ENCODE assay signal across 22 cellular contexts in genomic region chr10:75063461-75064230, GRCh38. TPM values are rescaled to one million over a fixed set of nuclear protein-coding genes. Genes with fewer than 3 reads are reported as not detected.
DNase-seq lines count a peak whose midpoint lies in the region; ATAC-seq, FAIRE-seq and TF ChIP-seq lines count a peak whose summit lies in the region.
"Had no signal": no experiment of that assay in that cellular context is flagged by ENCODE, and none has a peak within 500 bp of the region (broad histone marks: within the 10 kb centered on the region; RNA-seq: fewer than 3 reads in every experiment).

No MANE protein-coding gene starts in this region.

- TF ChIP-seq EP300 in HepG2 (IDR thresholded peaks at IDR 0.05; ENCODE audit: low read depth in 2 of 2, low read length in 2 of 2) (no peak), HepG2 (CRISPR knock-in tag; IDR thresholded peaks at IDR 0.05; ENCODE audit: borderline replicate concordance) (no peak)

- CTCF ChIA-PET in HepG2 (lab: Yijun Ruan, JAX; ENCODE audit: low intra/inter-chr PET ratio, low total read pairs), result no interaction called here
- CTCF ChIA-PET in activated CD8-positive, alpha-beta T cell treated with anti-CD3 and anti-CD28 coated beads for 36 hours (lab: Charles Lee), result no interaction called here

- H3K27me3 ChIP-seq in HepG2 (ENCODE audit: control insufficient read depth in 1 of 2, insufficient read depth in 2 of 2, low read length in 2 of 2) (peaks cover 0 to 7% of the 10 kb centered on the region in 2 experiments; a peak in 3 of 5 replicates), right lobe of liver (no peaks in the 10 kb centered on the region), uterus (no peaks in the 10 kb centered on the region)
- H3K27me3 ChIP-seq: BLaER1 had no signal

- no peak overlapping the region for H2AFZ ChIP-seq in HepG2 (ENCODE audit: low read length)

- H3K9me3 ChIP-seq in HepG2 (ENCODE audit: low read length) (no peaks in the 10 kb centered on the region), right lobe of liver (no peaks in the 10 kb centered on the region), uterus (no peaks in the 10 kb centered on the region)
- H3K9me3 ChIP-seq: BLaER1, Caco-2, HAP-1 had no signal

- no peaks in the 10 kb centered on the region for H3K36me3 Mint-ChIP-seq in progenitor cell of endocrine pancreas (ENCODE audit: insufficient read depth)
- H3K36me3 Mint-ChIP-seq in activated T-cell treated with anti-CD3 and anti-CD28 coated beads, Interleukin-2, amount 50 U/mL, for 4 hours (ENCODE audit: insufficient read depth), result no peaks in the 10 kb centered on the region
- no peaks in the 10 kb centered on the region for H3K36me3 Mint-ChIP-seq in activated CD8-positive, alpha-beta T cell treated with anti-CD3 and anti-CD28 coated beads for 36 hours (ENCODE audit: low read depth)
- H3K36me3 Mint-ChIP-seq: CD4-positive, CD25-positive, alpha-beta regulatory T cell; CD8-positive, alpha-beta T cell had no signal

- H3K27ac ChIP-seq in HepG2 (ENCODE audit: extremely low read length, insufficient read depth, low read length) (no peak overlapping the region), right lobe of liver (no peak overlapping the region), uterus (peak overlapping the region; percentile 74 to 75)
- H3K27ac ChIP-seq: 22Rv1, C4-2B had no signal

- no peaks in the 10 kb centered on the region for H3K36me3 ChIP-seq in HepG2 (replicated peaks in 1 of 2; ENCODE audit: control insufficient read depth in 1 of 2, insufficient read depth in 2 of 2, low read length in 2 of 2)
- no peaks in the 10 kb centered on the region for H3K36me3 ChIP-seq in right lobe of liver
- no peaks in the 10 kb centered on the region for H3K36me3 ChIP-seq in uterus
- H3K36me3 ChIP-seq: BLaER1, HAP-1 had no signal

- no peak for TF ChIP-seq RAD21 in HepG2 (CRISPR knock-in tag; IDR thresholded peaks at IDR 0.05)

- H3K9ac ChIP-seq in HepG2 (ENCODE audit: insufficient read depth, low read depth, low read length), result no peak overlapping the region
- H3K9ac ChIP-seq: BLaER1 had no signal

- no peak for FAIRE-seq in HepG2 (lab: Jason Lieb, UNC)
- FAIRE-seq: A204.1, G401.6, GM12892, H54 had no signal

- no peaks in the 10 kb centered on the region for H3K9me3 Mint-ChIP-seq in progenitor cell of endocrine pancreas (ENCODE audit: low read depth)
- no peaks in the 10 kb centered on the region for H3K9me3 Mint-ChIP-seq in activated T-cell treated with anti-CD3 and anti-CD28 coated beads, Interleukin-2, amount 50 U/mL, for 4 hours
- H3K9me3 Mint-ChIP-seq in activated CD8-positive, alpha-beta T cell treated with anti-CD3 and anti-CD28 coated beads for 36 hours, result no peaks in the 10 kb centered on the region
- H3K9me3 Mint-ChIP-seq: CD4-positive, CD25-positive, alpha-beta regulatory T cell; CD8-positive, alpha-beta T cell; HFFc6 had no signal

- WGBS in HepG2 (ENCODE audit: low lambda C conversion rate), result 24% methylated on average over 8 of the region's 8 CpGs
- 79% methylated on average over 6 of the region's 8 CpGs for WGBS in right lobe of liver (ENCODE audit: insufficient coverage, low coverage, low lambda C conversion rate, missing lambda C conversion rate)

- in situ Hi-C loops in HepG2 (cut with HindIII; ENCODE audit: extremely low pct_ligation_motif_present, low pct_unique_long_range_greater_than_20kb), result no loop called here

- H3K4me2 ChIP-seq in HepG2 (ENCODE audit: low read depth, low read length), result no peak overlapping the region

- intact Hi-C loops in HepG2 (cut with micrococcal nuclease; ENCODE audit: unreplicated experiment) (no loop called here), right lobe of liver (cut with DNase I) (no loop called here), uterus (cut with DNase I; ENCODE audit: low total_unique reads) (no loop called here)
- intact Hi-C loops in activated CD8-positive, alpha-beta T cell treated with anti-CD3 and anti-CD28 coated beads for 36 hours (cut with micrococcal nuclease), result no loop called here

- ATAC-seq in HepG2, result no peak
- ATAC-seq in right lobe of liver, result no peak
- no peak for ATAC-seq in activated T-cell treated with anti-CD3 and anti-CD28 coated beads, Interleukin-2, amount 50 U/mL, for 4 hours
- ATAC-seq in activated CD8-positive, alpha-beta T cell treated with anti-CD3 and anti-CD28 coated beads for 36 hours, result no peak
- ATAC-seq: CD8-positive, alpha-beta T cell had no signal

- peak overlapping the region; percentile 64 for H3K27ac Mint-ChIP-seq in progenitor cell of endocrine pancreas
- no peak overlapping the region for H3K27ac Mint-ChIP-seq in activated CD8-positive, alpha-beta T cell treated with anti-CD3 and anti-CD28 coated beads for 36 hours
- H3K27ac Mint-ChIP-seq: B cell; CD8-positive, alpha-beta T cell; HFFc6 had no signal

- DNase-seq in HepG2 (ENCODE audit: low spot score), result no peak
- DNase-seq in right lobe of liver, result no peak
- DNase-seq in progenitor cell of endocrine pancreas (ENCODE audit: low spot score, unreplicated experiment), result no peak
- no peak for DNase-seq in uterus
- DNase-seq in activated T-cell treated with anti-CD3 and anti-CD28 coated beads, Interleukin-2, amount 50 U/mL, for 4 hours, result no peak
- no peak for DNase-seq in activated CD8-positive, alpha-beta T cell treated with anti-CD3 and anti-CD28 coated beads for 36 hours
- DNase-seq: Caco-2; CD8-positive, alpha-beta T cell; DMS153; DND-41; GOT3; HFFc6 had no signal

- BruUV-seq in HepG2 (replicated peaks; lab: Mats Ljungman, UMichigan), result no TSS peak

- no peak for TF ChIP-seq CTCF in HepG2 (CRISPR knock-in tag; IDR thresholded peaks at IDR 0.05)
- TF ChIP-seq CTCF in right lobe of liver (IDR thresholded peaks at IDR 0.05), result no peak
- TF ChIP-seq CTCF in progenitor cell of endocrine pancreas (IDR thresholded peaks at IDR 0.05; ENCODE audit: unreplicated experiment), result no peak
- TF ChIP-seq CTCF in uterus (IDR thresholded peaks at IDR 0.05), result no peak
- no peak for TF ChIP-seq CTCF in activated CD8-positive, alpha-beta T cell treated with anti-CD3 and anti-CD28 coated beads for 36 hours (IDR thresholded peaks at IDR 0.05)

- TF ChIP-seq POLR2A in HepG2 (IDR thresholded peaks at IDR 0.05; ENCODE audit: insufficient read depth in 1 of 2, low read depth in 2 of 2, low read length in 2 of 2), result no peak
- no peak for TF ChIP-seq POLR2A in right lobe of liver (IDR thresholded peaks at IDR 0.05)
- no peak for TF ChIP-seq POLR2A in uterus (IDR thresholded peaks at IDR 0.05)

- H4K20me1 ChIP-seq in HepG2 (ENCODE audit: insufficient read depth, low read length), result no peaks in the 10 kb centered on the region
- H4K20me1 ChIP-seq: BLaER1 had no signal

- POLR2A ChIA-PET in HepG2 (lab: Yijun Ruan, JAX), result no interaction called here
- POLR2A ChIA-PET in activated CD8-positive, alpha-beta T cell treated with anti-CD3 and anti-CD28 coated beads for 36 hours (lab: Charles Lee), result interaction anchor here (0.6 to 0.8 kb wide), 2 partner anchors 44 to 120 kb away, joined by 3 read pairs; no protein-coding TSS in a partner anchor

- no peaks in the 10 kb centered on the region for H3K4me1 ChIP-seq in HepG2 (ENCODE audit: insufficient read depth, low read length)
- no peaks in the 10 kb centered on the region for H3K4me1 ChIP-seq in right lobe of liver
- H3K4me1 ChIP-seq in uterus, result peaks cover 5 to 6% of the 10 kb centered on the region in 2 donors
- H3K4me1 ChIP-seq: Caco-2, HAP-1 had no signal

- peaks cover 5% of the 10 kb centered on the region for H3K4me1 Mint-ChIP-seq in progenitor cell of endocrine pancreas (ENCODE audit: low read depth)
- H3K4me1 Mint-ChIP-seq in activated T-cell treated with anti-CD3 and anti-CD28 coated beads, Interleukin-2, amount 50 U/mL, for 4 hours (ENCODE audit: low read depth), result no peaks in the 10 kb centered on the region
- H3K4me1 Mint-ChIP-seq in activated CD8-positive, alpha-beta T cell treated with anti-CD3 and anti-CD28 coated beads for 36 hours (ENCODE audit: low read depth), result no peaks in the 10 kb centered on the region
- H3K4me1 Mint-ChIP-seq: B cell had no signal

- no peak overlapping the region for H3K4me3 ChIP-seq in HepG2 (replicated peaks in 1 of 3; ENCODE audit: insufficient read depth in 1 of 3, low read depth in 2 of 3, low read length in 3 of 3)
- H3K4me3 ChIP-seq in right lobe of liver, result no peak overlapping the region
- H3K4me3 ChIP-seq in uterus, result no peak overlapping the region
- H3K4me3 ChIP-seq: BLaER1, HAP-1 had no signal

- H3K27me3 Mint-ChIP-seq in progenitor cell of endocrine pancreas, result peaks cover 12% of the 10 kb centered on the region
- no peaks in the 10 kb centered on the region for H3K27me3 Mint-ChIP-seq in activated T-cell treated with anti-CD3 and anti-CD28 coated beads, Interleukin-2, amount 50 U/mL, for 4 hours (ENCODE audit: low read depth)
- no peaks in the 10 kb centered on the region for H3K27me3 Mint-ChIP-seq in activated CD8-positive, alpha-beta T cell treated with anti-CD3 and anti-CD28 coated beads for 36 hours
- H3K27me3 Mint-ChIP-seq: B cell; CD4-positive, CD25-positive, alpha-beta regulatory T cell had no signal

- H3K79me2 ChIP-seq in HepG2 (ENCODE audit: insufficient read depth, low read length), result no peaks in the 10 kb centered on the region

- no peak overlapping the region for H3K4me3 Mint-ChIP-seq in progenitor cell of endocrine pancreas (ENCODE audit: low read depth)
- no peak overlapping the region for H3K4me3 Mint-ChIP-seq in activated T-cell treated with anti-CD3 and anti-CD28 coated beads, Interleukin-2, amount 50 U/mL, for 4 hours
- no peak overlapping the region for H3K4me3 Mint-ChIP-seq in activated CD8-positive, alpha-beta T cell treated with anti-CD3 and anti-CD28 coated beads for 36 hours
- H3K4me3 Mint-ChIP-seq: B cell; CD4-positive, CD25-positive, alpha-beta regulatory T cell; CD8-positive, alpha-beta T cell; HFFc6 had no signal

RNA-seq across cellular contexts. Expression of gene SAMD8, which starts 47.8 kb away (rescaled TPM):
- 10.3 and 10.4 TPM in 2 replicates for total RNA-seq in HepG2 (2016; rRNA removed; fragmentation: Illumina TruSeq; extraction: Trizol)
- total RNA-seq in HepG2 (2016; cell fraction: cytosol; rRNA removed; fragmentation: Illumina TruSeq; extraction: Trizol; ENCODE audit: low read depth), result 10.9 and 13.8 TPM in 2 replicates
- total RNA-seq in HepG2 (2016; cell fraction: insoluble cytoplasmic fraction; rRNA removed; fragmentation: Illumina TruSeq; extraction: Trizol), result 9.3 and 9.8 TPM in 2 replicates
- 6.0 and 7.3 TPM in 2 replicates for total RNA-seq in HepG2 (2016; cell fraction: membrane; rRNA removed; fragmentation: Illumina TruSeq; extraction: Trizol)
- total RNA-seq in HepG2 (2016; cell fraction: nucleus; rRNA removed; fragmentation: Illumina TruSeq; extraction: Trizol), result 10.6 and 11.4 TPM in 2 replicates
- polyA plus RNA-seq in HepG2 (2011; rRNA removed), result 12.2 and 13.2 TPM in 2 replicates
- polyA plus RNA-seq in HepG2 (2011; cell fraction: cytosol; rRNA removed), result 6.4 and 11.6 TPM in 2 replicates
- polyA plus RNA-seq in HepG2 (2011; cell fraction: nucleus; rRNA removed), result 4.3 and 6.7 TPM in 2 replicates
- 6.4 and 6.6 TPM in 2 replicates for polyA plus RNA-seq in HepG2 (2012)
- 1.2 and 1.6 TPM in 2 replicates for polyA plus RNA-seq in HepG2 (2016; cell fraction: cytosol; fragmentation: Illumina TruSeq; extraction: Trizol; ENCODE audit: low read depth)
- 4.8 and 6.2 TPM in 2 replicates for polyA plus RNA-seq in HepG2 (2016; cell fraction: insoluble cytoplasmic fraction; fragmentation: Illumina TruSeq; extraction: Trizol; ENCODE audit: low read depth)
- 2.2 and 2.8 TPM in 2 replicates for polyA plus RNA-seq in HepG2 (2016; cell fraction: membrane; fragmentation: Illumina TruSeq; extraction: Trizol; ENCODE audit: low read depth)
- polyA plus RNA-seq in HepG2 (2016; cell fraction: nucleus; fragmentation: Illumina TruSeq; extraction: Trizol; ENCODE audit: insufficient read depth, low read depth), result 10.1 and 10.4 TPM in 2 replicates
- polyA minus RNA-seq in HepG2 (2011; rRNA and poly(A)+ RNA removed; ENCODE audit: low replicate concordance), result 25.6 and 32.5 TPM in 2 replicates
- 14.2 and 18.8 TPM in 2 replicates for polyA minus RNA-seq in HepG2 (2011; cell fraction: cytosol; rRNA and poly(A)+ RNA removed)
- polyA minus RNA-seq in HepG2 (2011; cell fraction: nucleus; rRNA and poly(A)+ RNA removed), result 14.0 and 15.4 TPM in 2 replicates
- total RNA-seq in right lobe of liver, result 10 to 100 TPM in 3 of 6 experiments, 1 to 10 TPM in 3; 5.7 to 13.2 (median 9.3) TPM
- total RNA-seq in progenitor cell of endocrine pancreas, result 17.4 and 18.0 TPM in 2 replicates
- total RNA-seq in uterus, result 10 to 100 TPM; 25.4 to 51.4 (median 49.2) TPM
- 10 to 100 TPM; 12.7 to 16.8 (median 13.7) TPM for total RNA-seq in activated T-cell treated with anti-CD3 and anti-CD28 coated beads, Interleukin-2, amount 50 U/mL, for 4 hours
- 10 to 100 TPM; 21.9 to 23.7 TPM for total RNA-seq in activated CD8-positive, alpha-beta T cell treated with anti-CD3 and anti-CD28 coated beads for 36 hours

Comparison
In these comparisons a context has a peak if more than half of its experiments do, and no peak if none do; other contexts are left out.
1. H3K27ac ChIP-seq: peak in uterus (2 of 2); none in HepG2 (single experiment) and right lobe of liver (0 of 3).